In the genomic region with DNA sequence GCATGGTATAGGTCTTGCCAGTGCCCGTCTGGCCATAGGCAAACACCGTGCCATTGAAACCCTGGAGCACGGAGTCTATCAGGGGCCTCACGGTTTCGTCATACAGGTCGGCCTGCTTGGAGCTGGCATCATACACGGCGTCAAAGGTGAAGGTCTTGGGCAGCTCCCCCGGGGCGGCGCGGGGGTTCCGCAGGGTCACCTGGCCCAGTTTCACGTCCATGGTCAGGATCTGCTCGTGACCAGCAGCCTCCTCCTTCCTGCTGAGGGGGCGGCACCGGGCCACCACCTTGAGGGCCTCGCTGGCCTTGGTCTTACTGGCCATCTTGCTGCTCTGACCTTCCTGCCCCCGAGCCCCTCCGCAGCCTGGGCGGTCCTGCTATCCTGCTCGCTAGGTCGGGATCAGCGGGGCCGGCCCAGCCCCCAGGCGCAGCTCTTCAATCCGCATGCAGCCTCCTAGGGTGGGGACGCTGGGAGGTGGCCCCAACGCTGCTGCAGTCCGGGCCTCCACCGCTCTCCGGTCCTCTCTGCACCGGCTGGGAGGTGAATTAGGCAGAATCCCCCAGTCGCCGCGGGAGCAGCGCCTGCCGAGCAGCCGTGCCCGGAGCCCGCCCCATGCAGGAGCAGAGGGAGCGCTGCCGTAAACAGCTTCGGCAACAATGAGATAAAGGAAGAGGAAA, we compare ENCODE assay signal across 1 cellular context.
TF ChIP-seq lines count a peak whose summit lies in the region.

No MANE protein-coding gene starts in this region.

TF ChIP-seq in HepG2, 621 proteins besides CTCF, POLR2A, EP300 and RAD21 (continues in another document):
- TF ChIP-seq RXRA (CRISPR knock-in tag; IDR thresholded peaks at IDR 0.05) = peak; percentile 53; the same call in 1 of the 2 replicates
- no peak for TF ChIP-seq DR1 (CRISPR knock-in tag; IDR thresholded peaks at IDR 0.05)
- no peak for TF ChIP-seq ZNF562 (CRISPR knock-in tag; IDR thresholded peaks at IDR 0.05; ENCODE audit: borderline replicate concordance)
- TF ChIP-seq DRAP1 (CRISPR knock-in tag; IDR thresholded peaks at IDR 0.05) = no peak
- TF ChIP-seq, protein P1, sequence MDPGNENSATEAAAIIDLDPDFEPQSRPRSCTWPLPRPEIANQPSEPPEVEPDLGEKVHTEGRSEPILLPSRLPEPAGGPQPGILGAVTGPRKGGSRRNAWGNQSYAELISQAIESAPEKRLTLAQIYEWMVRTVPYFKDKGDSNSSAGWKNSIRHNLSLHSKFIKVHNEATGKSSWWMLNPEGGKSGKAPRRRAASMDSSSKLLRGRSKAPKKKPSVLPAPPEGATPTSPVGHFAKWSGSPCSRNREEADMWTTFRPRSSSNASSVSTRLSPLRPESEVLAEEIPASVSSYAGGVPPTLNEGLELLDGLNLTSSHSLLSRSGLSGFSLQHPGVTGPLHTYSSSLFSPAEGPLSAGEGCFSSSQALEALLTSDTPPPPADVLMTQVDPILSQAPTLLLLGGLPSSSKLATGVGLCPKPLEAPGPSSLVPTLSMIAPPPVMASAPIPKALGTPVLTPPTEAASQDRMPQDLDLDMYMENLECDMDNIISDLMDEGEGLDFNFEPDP (CRISPR knock-in tag; conservative IDR thresholded peaks at IDR 0.05) = no peak
- TF ChIP-seq TMF1 (CRISPR knock-in tag; IDR thresholded peaks at IDR 0.05; ENCODE audit: low read depth) = peak; percentile 78; the same call in 1 of the 2 replicates
- TF ChIP-seq, protein P2, sequence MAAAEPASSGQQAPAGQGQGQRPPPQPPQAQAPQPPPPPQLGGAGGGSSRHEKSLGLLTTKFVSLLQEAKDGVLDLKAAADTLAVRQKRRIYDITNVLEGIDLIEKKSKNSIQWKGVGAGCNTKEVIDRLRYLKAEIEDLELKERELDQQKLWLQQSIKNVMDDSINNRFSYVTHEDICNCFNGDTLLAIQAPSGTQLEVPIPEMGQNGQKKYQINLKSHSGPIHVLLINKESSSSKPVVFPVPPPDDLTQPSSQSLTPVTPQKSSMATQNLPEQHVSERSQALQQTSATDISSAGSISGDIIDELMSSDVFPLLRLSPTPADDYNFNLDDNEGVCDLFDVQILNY (CRISPR knock-in tag; conservative IDR thresholded peaks at IDR 0.05) = no peak
- TF ChIP-seq, protein P3, sequence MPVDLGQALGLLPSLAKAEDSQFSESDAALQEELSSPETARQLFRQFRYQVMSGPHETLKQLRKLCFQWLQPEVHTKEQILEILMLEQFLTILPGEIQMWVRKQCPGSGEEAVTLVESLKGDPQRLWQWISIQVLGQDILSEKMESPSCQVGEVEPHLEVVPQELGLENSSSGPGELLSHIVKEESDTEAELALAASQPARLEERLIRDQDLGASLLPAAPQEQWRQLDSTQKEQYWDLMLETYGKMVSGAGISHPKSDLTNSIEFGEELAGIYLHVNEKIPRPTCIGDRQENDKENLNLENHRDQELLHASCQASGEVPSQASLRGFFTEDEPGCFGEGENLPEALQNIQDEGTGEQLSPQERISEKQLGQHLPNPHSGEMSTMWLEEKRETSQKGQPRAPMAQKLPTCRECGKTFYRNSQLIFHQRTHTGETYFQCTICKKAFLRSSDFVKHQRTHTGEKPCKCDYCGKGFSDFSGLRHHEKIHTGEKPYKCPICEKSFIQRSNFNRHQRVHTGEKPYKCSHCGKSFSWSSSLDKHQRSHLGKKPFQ (CRISPR knock-in tag; IDR thresholded peaks at IDR 0.05; ENCODE audit: insufficient replicate concordance) = peak; percentile 42
- TF ChIP-seq, protein P4, sequence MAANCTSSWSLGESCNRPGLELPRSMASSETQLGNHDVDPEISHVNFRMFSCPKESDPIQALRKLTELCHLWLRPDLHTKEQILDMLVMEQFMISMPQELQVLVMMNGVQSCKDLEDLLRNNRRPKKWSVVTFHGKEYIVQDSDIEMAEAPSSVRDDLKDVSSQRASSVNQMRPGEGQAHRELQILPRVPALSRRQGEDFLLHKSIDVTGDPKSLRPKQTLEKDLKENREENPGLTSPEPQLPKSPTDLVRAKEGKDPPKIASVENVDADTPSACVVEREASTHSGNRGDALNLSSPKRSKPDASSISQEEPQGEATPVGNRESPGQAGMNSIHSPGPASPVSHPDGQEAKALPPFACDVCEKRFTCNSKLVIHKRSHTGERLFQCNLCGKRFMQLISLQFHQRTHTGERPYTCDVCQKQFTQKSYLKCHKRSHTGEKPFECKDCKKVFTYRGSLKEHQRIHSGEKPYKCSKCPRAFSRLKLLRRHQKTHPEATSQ (CRISPR knock-in tag; IDR thresholded peaks at IDR 0.05; ENCODE audit: borderline replicate concordance) = no peak
- TF ChIP-seq AGO1 (IDR thresholded peaks at IDR 0.05; ENCODE audit: low read depth, low read length, poor library complexity, severe bottlenecking) = peak; percentile 71
- TF ChIP-seq, protein P5, sequence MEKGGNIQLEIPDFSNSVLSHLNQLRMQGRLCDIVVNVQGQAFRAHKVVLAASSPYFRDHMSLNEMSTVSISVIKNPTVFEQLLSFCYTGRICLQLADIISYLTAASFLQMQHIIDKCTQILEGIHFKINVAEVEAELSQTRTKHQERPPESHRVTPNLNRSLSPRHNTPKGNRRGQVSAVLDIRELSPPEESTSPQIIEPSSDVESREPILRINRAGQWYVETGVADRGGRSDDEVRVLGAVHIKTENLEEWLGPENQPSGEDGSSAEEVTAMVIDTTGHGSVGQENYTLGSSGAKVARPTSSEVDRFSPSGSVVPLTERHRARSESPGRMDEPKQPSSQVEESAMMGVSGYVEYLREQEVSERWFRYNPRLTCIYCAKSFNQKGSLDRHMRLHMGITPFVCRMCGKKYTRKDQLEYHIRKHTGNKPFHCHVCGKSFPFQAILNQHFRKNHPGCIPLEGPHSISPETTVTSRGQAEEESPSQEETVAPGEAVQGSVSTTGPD (CRISPR knock-in tag; IDR thresholded peaks at IDR 0.05) = 0 out of 2 replicates have a peak, but pooled peaks have one; percentile 17
- no peak for TF ChIP-seq EZH2 (conservative IDR thresholded peaks at IDR 0.05; ENCODE audit: low read depth, low read length)
- TF ChIP-seq KAT8 (CRISPR knock-in tag; IDR thresholded peaks at IDR 0.05) = 0 out of 2 replicates have a peak, but pooled peaks have one; percentile 26
- no peak for TF ChIP-seq ZNF264 (CRISPR knock-in tag; IDR thresholded peaks at IDR 0.05)
- no peak for TF ChIP-seq SKI (IDR thresholded peaks at IDR 0.05; ENCODE audit: partially characterized antibody)
- no peak for TF ChIP-seq TRIM24 (CRISPR knock-in tag; IDR thresholded peaks at IDR 0.05)
- 0 out of 4 replicates have a peak, but pooled peaks of 1 of the 2 experiments have one; percentile 63 for TF ChIP-seq KLF16 (CRISPR knock-in tag; IDR thresholded peaks at IDR 0.05)
- TF ChIP-seq CSRNP1 (CRISPR knock-in tag; IDR thresholded peaks at IDR 0.05) = 0 out of 2 replicates have a peak, but pooled peaks have one; percentile 57
- TF ChIP-seq, protein P6, sequence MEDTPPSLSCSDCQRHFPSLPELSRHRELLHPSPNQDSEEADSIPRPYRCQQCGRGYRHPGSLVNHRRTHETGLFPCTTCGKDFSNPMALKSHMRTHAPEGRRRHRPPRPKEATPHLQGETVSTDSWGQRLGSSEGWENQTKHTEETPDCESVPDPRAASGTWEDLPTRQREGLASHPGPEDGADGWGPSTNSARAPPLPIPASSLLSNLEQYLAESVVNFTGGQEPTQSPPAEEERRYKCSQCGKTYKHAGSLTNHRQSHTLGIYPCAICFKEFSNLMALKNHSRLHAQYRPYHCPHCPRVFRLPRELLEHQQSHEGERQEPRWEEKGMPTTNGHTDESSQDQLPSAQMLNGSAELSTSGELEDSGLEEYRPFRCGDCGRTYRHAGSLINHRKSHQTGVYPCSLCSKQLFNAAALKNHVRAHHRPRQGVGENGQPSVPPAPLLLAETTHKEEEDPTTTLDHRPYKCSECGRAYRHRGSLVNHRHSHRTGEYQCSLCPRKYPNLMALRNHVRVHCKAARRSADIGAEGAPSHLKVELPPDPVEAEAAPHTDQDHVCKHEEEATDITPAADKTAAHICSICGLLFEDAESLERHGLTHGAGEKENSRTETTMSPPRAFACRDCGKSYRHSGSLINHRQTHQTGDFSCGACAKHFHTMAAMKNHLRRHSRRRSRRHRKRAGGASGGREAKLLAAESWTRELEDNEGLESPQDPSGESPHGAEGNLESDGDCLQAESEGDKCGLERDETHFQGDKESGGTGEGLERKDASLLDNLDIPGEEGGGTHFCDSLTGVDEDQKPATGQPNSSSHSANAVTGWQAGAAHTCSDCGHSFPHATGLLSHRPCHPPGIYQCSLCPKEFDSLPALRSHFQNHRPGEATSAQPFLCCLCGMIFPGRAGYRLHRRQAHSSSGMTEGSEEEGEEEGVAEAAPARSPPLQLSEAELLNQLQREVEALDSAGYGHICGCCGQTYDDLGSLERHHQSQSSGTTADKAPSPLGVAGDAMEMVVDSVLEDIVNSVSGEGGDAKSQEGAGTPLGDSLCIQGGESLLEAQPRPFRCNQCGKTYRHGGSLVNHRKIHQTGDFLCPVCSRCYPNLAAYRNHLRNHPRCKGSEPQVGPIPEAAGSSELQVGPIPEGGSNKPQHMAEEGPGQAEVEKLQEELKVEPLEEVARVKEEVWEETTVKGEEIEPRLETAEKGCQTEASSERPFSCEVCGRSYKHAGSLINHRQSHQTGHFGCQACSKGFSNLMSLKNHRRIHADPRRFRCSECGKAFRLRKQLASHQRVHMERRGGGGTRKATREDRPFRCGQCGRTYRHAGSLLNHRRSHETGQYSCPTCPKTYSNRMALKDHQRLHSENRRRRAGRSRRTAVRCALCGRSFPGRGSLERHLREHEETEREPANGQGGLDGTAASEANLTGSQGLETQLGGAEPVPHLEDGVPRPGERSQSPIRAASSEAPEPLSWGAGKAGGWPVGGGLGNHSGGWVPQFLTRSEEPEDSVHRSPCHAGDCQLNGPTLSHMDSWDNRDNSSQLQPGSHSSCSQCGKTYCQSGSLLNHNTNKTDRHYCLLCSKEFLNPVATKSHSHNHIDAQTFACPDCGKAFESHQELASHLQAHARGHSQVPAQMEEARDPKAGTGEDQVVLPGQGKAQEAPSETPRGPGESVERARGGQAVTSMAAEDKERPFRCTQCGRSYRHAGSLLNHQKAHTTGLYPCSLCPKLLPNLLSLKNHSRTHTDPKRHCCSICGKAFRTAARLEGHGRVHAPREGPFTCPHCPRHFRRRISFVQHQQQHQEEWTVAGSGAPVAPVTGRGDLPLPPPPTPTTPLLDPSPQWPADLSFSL (CRISPR knock-in tag; IDR thresholded peaks at IDR 0.05) = no peak
- TF ChIP-seq HDAC2 (CRISPR knock-in tag; IDR thresholded peaks at IDR 0.05) = 0 out of 2 replicates have a peak, but pooled peaks have one; percentile 15
- TF ChIP-seq MAZ (IDR thresholded peaks at IDR 0.05; ENCODE audit: borderline replicate concordance, low read depth, low read length) = no peak
- TF ChIP-seq MAZ (CRISPR knock-in tag; IDR thresholded peaks at IDR 0.05; ENCODE audit: low read depth) = 0 out of 2 replicates have a peak, but pooled peaks have one; percentile 31
- TF ChIP-seq SOX6 (IDR thresholded peaks at IDR 0.05) = no peak
- peak; percentile 9; the same call in 1 of the 2 replicates for TF ChIP-seq SOX6 (CRISPR knock-in tag; IDR thresholded peaks at IDR 0.05)
